2 cellular contexts compared by ENCODE assay signal in the genomic region with DNA sequence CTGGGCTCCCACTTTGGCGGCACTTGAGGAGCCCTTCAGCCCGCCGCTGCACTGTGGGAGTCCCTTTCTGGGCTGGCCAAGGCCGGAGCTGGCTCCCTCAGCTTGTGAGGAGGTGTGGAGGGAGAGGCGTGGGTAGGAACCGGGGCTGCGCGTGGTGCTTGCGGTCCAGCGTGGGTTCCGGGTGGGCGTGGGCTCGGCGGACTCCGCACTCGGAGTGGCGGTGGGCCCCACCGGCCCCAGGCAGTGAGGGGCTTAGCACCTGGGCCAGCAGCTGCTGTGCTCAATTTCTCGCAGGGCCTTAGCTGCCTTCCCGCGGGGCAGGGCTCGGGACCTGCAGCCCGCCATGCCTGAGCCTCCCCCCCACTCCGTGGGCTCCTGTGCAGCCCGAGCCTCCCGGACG. TPM values are rescaled to one million over a fixed set of nuclear protein-coding genes. Genes with fewer than 3 reads are reported as not detected.
"Had no signal": no experiment of that assay in that cellular context is flagged by ENCODE, and none has a peak within 500 bp of the region (broad histone marks: within the 10 kb centered on the region; RNA-seq: fewer than 3 reads in every experiment).

No MANE protein-coding gene starts in this region.

RNA-seq across cellular contexts. Expression of gene KCNAB1, which starts 21.0 kb away (rescaled TPM):
- total RNA-seq: GM23248, HFFc6 had no signal
